Comparison of ENCODE assay signal across 8 cellular contexts in the genomic region with DNA sequence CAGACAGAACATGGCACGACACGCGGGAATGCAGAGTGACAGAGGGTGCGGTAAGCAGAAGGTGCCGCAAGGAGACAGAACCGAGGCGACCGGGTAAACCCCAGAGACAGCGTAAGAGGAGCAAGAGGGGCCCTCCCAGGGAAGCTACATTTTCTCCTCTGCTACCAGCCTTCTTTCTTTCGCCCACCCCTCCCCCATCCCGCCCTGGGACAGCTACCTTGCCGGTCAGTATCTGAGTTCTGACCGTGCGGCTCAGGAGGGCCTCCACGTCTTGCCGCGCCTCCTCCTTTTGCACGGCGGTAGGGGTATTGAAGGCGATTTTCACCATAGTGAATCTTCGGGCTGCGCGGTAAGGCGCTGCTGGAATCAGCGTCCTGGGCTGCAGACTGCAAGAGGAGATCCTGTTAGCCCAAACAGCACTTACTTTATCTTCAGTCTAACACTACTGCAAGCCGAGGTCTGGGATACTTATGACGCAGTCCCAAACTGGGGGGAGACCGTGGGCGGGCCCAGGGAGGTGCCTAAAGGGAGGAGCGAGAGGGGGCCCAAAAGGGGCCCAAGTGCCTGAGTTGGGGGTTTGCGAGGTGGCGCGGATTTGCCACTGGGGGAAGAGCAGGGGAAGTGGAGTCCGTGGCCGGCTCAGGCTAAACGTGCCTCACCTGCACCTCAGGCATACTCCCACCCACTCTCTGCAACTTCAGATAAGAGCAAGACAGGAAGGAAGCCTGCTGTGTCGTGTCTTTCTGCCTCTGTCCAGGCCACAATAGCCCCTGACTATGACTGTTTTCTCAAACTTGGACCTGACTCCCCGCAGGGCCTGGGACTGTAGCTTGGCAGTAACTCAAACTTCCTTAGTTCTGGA. TPM values are rescaled to one million over a fixed set of nuclear protein-coding genes. Genes with fewer than 3 reads are reported as not detected.
A peak's percentile ranks its signal among the peaks of the same experiment; 100 is the strongest.
DNase-seq lines count a peak whose midpoint lies in the region; ATAC-seq and TF ChIP-seq lines count a peak whose summit lies in the region.

TSS of gene ITM2A (minus strand) at position 447 of the 862 bp plus-strand sequence. CDS start at position 328, 119 bp downstream.

- H3K27ac ChIP-seq in dorsolateral prefrontal cortex, result peak within 1 kb of the TSS in 47 of 59 donors; percentile 1 to 83 (median 53)
- H3K27ac ChIP-seq in muscle layer of colon (ENCODE audit: low read depth, low read length), result no peak within 1 kb of the TSS

- no peak within 1 kb of the TSS for H3K9ac ChIP-seq in muscle layer of colon (ENCODE audit: low read length)

- TF ChIP-seq CTCF in dorsolateral prefrontal cortex (IDR thresholded peaks at IDR 0.05 in 54 of 56, conservative IDR thresholded peaks at IDR 0.05 in 2 of 56; ENCODE audit: low read depth in 1 of 56, partially characterized antibody in 56 of 56), result no peak

- peak; percentile 63 for ATAC-seq in GM19043 (IDR thresholded peaks at IDR 0.05; ENCODE audit: low read depth, unreplicated experiment)
- ATAC-seq in HG03159 (IDR thresholded peaks at IDR 0.05; ENCODE audit: unreplicated experiment), result peak; percentile 79
- peak; percentile 87 for ATAC-seq in stimulated activated effector memory CD8-positive, alpha-beta T cell treated with anti-CD3 and anti-CD28 coated beads, Interleukin-12 subunit alpha, Interleukin-12 subunit beta, amount 100 ng/mL, for 72 hours

- peak within 1 kb of the TSS; percentile 89 for H3K27ac Mint-ChIP-seq in stimulated activated effector memory CD8-positive, alpha-beta T cell treated with anti-CD3 and anti-CD28 coated beads, Interleukin-12 subunit alpha, Interleukin-12 subunit beta, amount 100 ng/mL, for 72 hours

- peaks cover 15% of the 10 kb centered on the region for H3K4me1 Mint-ChIP-seq in stimulated activated effector memory CD8-positive, alpha-beta T cell treated with anti-CD3 and anti-CD28 coated beads, Interleukin-12 subunit alpha, Interleukin-12 subunit beta, amount 100 ng/mL, for 72 hours

- no peaks in the 10 kb centered on the region for H3K9me3 ChIP-seq in muscle layer of colon (ENCODE audit: low read length)

- peaks cover 23% of the 10 kb centered on the region for H3K36me3 Mint-ChIP-seq in stimulated activated effector memory CD8-positive, alpha-beta T cell treated with anti-CD3 and anti-CD28 coated beads, Interleukin-12 subunit alpha, Interleukin-12 subunit beta, amount 100 ng/mL, for 72 hours

- no peaks in the 10 kb centered on the region for H3K4me1 ChIP-seq in muscle layer of colon (ENCODE audit: insufficient read depth, low read length)

- no peaks in the 10 kb centered on the region for H3K9me3 Mint-ChIP-seq in stimulated activated effector memory CD8-positive, alpha-beta T cell treated with anti-CD3 and anti-CD28 coated beads, Interleukin-12 subunit alpha, Interleukin-12 subunit beta, amount 100 ng/mL, for 72 hours

- H3K4me3 ChIP-seq in dorsolateral prefrontal cortex (peak within 1 kb of the TSS; percentile 31 to 72 (median 53)), muscle layer of colon (ENCODE audit: low read depth in 1 of 2, low read length in 2 of 2) (peak within 1 kb of the TSS; percentile 3 to 42)

- peak; percentile 52 to 57 for DNase-seq in activated CD4-positive, alpha-beta T cell treated with anti-CD3 and anti-CD28 coated beads for 4 hours
- DNase-seq in dorsolateral prefrontal cortex, result peak in 4 of 10 donors; percentile 11 to 44 (median 31)
- peak; percentile 30 to 76 for DNase-seq in stimulated activated effector memory CD8-positive, alpha-beta T cell treated with anti-CD3 and anti-CD28 coated beads, Interleukin-12 subunit alpha, Interleukin-12 subunit beta, amount 100 ng/mL, for 72 hours (ENCODE audit: low spot score in 2 of 2)
- no peak for DNase-seq in cerebellar nuclear complex (lab: John Stamatoyannopoulos, UW)
- DNase-seq in NCI-H2107 treated with DMSO at 0.1 percent for 48 hours (lab: John Stamatoyannopoulos, UW; ENCODE audit: unreplicated experiment), result no peak

- no peaks in the 10 kb centered on the region for H3K36me3 ChIP-seq in muscle layer of colon (ENCODE audit: insufficient read depth, low read length)

- peak within 1 kb of the TSS; percentile 87 for H3K4me3 Mint-ChIP-seq in stimulated activated effector memory CD8-positive, alpha-beta T cell treated with anti-CD3 and anti-CD28 coated beads, Interleukin-12 subunit alpha, Interleukin-12 subunit beta, amount 100 ng/mL, for 72 hours

- H3K27me3 ChIP-seq in dorsolateral prefrontal cortex (peaks cover 0 to 57% (median 6%) of the 10 kb centered on the region in 45 donors), muscle layer of colon (ENCODE audit: control insufficient read depth in 1 of 2, insufficient read depth in 2 of 2, low read length in 2 of 2) (no peaks in the 10 kb centered on the region)

- intact Hi-C loops in dorsolateral prefrontal cortex (cut with DNase I), result no loop called here

RNA-seq across cellular contexts. Expression of gene ITM2A, which starts in this region (rescaled TPM):
- 100 to 1,000 TPM in 38 of 120 experiments, 10 to 100 TPM in 82; 35.2 to 184 (median 87.7) TPM for total RNA-seq in dorsolateral prefrontal cortex

Comparison
In these comparisons a context has a peak if more than half of its experiments do, and no peak if none do; other contexts are left out.
1. DNase-seq: peak in activated CD4-positive, alpha-beta T cell treated with anti-CD3 and anti-CD28 coated beads for 4 hours (2 of 2) and stimulated activated effector memory CD8-positive, alpha-beta T cell treated with anti-CD3 and anti-CD28 coated beads, Interleukin-12 subunit alpha, Interleukin-12 subunit beta, amount 100 ng/mL, for 72 hours (2 of 2); none in cerebellar nuclear complex (0 of 2) and NCI-H2107 treated with DMSO at 0.1 percent for 48 hours (single experiment).
2. Peak in every context shown above with its lines, with median percentiles within 50 percentile points of each other: ATAC-seq.